1 cellular context compared by ENCODE assay signal in the genomic region with DNA sequence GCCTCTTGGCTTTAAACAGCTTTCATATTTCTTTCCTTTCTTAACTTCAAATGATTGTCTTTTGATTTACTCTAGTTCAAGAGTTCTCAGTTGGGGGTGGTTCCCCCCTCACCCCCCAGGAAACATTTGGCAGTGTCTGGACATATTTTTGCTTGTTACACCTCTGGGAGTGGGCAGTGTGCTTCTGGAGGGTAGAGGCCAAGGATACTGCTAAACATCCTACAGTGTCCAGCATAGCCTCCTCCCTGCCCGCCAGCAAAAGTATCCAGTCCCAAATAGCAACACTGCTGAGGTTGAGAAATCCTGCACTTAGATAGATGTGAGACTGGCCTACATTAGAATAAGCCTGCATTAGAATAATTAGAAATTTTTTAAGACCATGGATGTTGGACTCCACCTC.
TF ChIP-seq lines count a peak whose summit lies in the region.

No MANE protein-coding gene starts in this region.

TF ChIP-seq in GM12878, 131 proteins besides CTCF, POLR2A, EP300 and RAD21:
- TF ChIP-seq RELA (IDR thresholded peaks at IDR 0.05; ENCODE audit: borderline replicate concordance, partially characterized antibody) (no peak), FOS (IDR thresholded peaks at IDR 0.05; ENCODE audit: borderline replicate concordance, extremely low read depth, insufficient read length) (no peak), PAX8 (IDR thresholded peaks at IDR 0.05) (no peak), NRF1 (conservative IDR thresholded peaks at IDR 0.05; ENCODE audit: low read depth, low read length) (no peak), PML (IDR thresholded peaks at IDR 0.05; ENCODE audit: low read length) (no peak), SRF (IDR thresholded peaks at IDR 0.05; ENCODE audit: low read depth in 2 of 2, low read length in 2 of 2) (no peak), SMAD5 (IDR thresholded peaks at IDR 0.05; ENCODE audit: low read depth) (no peak), GATAD2B (conservative IDR thresholded peaks at IDR 0.05; ENCODE audit: low read depth) (no peak), STAT1 (conservative IDR thresholded peaks at IDR 0.05) (no peak), TCF3 (IDR thresholded peaks at IDR 0.05; ENCODE audit: borderline replicate concordance, insufficient read depth, low read depth, low read length) (no peak), MTA2 (IDR thresholded peaks at IDR 0.05; ENCODE audit: low read depth) (no peak)
- TF ChIP-seq, protein P1, sequence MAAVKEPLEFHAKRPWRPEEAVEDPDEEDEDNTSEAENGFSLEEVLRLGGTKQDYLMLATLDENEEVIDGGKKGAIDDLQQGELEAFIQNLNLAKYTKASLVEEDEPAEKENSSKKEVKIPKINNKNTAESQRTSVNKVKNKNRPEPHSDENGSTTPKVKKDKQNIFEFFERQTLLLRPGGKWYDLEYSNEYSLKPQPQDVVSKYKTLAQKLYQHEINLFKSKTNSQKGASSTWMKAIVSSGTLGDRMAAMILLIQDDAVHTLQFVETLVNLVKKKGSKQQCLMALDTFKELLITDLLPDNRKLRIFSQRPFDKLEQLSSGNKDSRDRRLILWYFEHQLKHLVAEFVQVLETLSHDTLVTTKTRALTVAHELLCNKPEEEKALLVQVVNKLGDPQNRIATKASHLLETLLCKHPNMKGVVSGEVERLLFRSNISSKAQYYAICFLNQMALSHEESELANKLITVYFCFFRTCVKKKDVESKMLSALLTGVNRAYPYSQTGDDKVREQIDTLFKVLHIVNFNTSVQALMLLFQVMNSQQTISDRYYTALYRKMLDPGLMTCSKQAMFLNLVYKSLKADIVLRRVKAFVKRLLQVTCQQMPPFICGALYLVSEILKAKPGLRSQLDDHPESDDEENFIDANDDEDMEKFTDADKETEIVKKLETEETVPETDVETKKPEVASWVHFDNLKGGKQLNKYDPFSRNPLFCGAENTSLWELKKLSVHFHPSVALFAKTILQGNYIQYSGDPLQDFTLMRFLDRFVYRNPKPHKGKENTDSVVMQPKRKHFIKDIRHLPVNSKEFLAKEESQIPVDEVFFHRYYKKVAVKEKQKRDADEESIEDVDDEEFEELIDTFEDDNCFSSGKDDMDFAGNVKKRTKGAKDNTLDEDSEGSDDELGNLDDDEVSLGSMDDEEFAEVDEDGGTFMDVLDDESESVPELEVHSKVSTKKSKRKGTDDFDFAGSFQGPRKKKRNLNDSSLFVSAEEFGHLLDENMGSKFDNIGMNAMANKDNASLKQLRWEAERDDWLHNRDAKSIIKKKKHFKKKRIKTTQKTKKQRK (IDR thresholded peaks at IDR 0.05; ENCODE audit: low read depth, low read length) = no peak
